In the genomic region with DNA sequence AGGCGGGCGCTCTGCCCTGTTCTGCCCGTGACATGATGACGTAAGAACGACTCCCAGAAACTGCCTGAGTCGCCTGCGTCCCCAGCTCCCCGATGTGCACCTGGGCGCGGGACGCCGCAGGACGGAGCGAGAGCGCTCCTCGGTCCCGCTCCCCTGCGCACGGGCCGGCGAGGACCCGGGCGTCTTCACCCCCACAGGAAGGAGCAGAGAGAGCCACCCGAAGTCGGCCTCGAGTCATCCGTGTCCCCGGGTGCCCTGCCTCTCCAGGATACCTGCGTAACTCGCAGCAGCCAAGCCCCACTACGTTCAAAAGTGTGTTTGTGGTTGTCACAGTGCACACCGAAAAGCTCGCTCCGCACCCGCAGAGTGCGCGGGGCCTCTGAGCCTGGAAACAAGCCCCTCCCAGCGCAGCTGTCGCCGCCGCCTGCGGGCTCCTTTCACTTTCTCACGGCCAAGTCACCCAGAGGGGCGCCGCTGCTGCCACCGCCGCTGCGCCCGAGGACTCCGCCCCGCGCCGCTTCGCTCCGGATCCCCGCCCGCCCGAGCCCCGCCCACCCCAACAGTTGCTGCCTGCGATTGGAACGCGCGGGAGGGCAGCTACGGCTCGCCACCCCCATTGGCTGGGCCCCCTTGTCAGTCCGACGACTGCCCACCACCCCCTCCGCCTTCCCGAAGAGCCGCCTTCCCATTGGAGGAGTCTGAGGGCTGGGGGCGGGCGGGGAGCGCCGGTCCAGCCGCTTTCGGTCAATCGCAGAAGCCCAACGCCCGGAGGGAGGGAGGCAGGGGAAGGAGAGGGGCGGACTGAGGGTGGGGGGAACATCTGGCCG, we compare ENCODE assay signal across 8 cellular contexts. TPM values are rescaled to one million over a fixed set of nuclear protein-coding genes. Genes with fewer than 3 reads are reported as not detected.
A peak's percentile ranks its signal among the peaks of the same experiment; 100 is the strongest.
DNase-seq lines count a peak whose midpoint lies in the region; ATAC-seq and TF ChIP-seq lines count a peak whose summit lies in the region.

No MANE protein-coding gene starts in this region.

- H3K4me3 Mint-ChIP-seq in activated naive CD8-positive, alpha-beta T cell treated with anti-CD3 and anti-CD28 coated beads, Interleukin-2, amount 50 U/mL, for 24 hours: peak overlapping the region; percentile 94

- peak overlapping the region; percentile 93 for H3K27ac Mint-ChIP-seq in activated naive CD8-positive, alpha-beta T cell treated with anti-CD3 and anti-CD28 coated beads, Interleukin-2, amount 50 U/mL, for 24 hours

- H3K9ac ChIP-seq in SU-DHL-6 (ENCODE audit: low read length) (peak overlapping the region; percentile 66), parathyroid adenoma (peak overlapping the region; percentile 43)

- peak; percentile 70 for ATAC-seq in HG02763 (IDR thresholded peaks at IDR 0.05; ENCODE audit: unreplicated experiment)
- peak; percentile 93 for ATAC-seq in activated naive CD8-positive, alpha-beta T cell treated with anti-CD3 and anti-CD28 coated beads, Interleukin-2, amount 50 U/mL, for 24 hours

- peaks cover 14% of the 10 kb centered on the region for H4K20me1 ChIP-seq in SU-DHL-6 (ENCODE audit: low read depth, low read length)

- H3K27me3 ChIP-seq in SU-DHL-6 (ENCODE audit: low read length): 0 out of 2 replicates have a peak, but pooled peaks cover 2% of the 10 kb centered on the region
- H3K27me3 ChIP-seq in cardiac muscle cell: peaks cover 2% of the 10 kb centered on the region
- H3K27me3 ChIP-seq in parathyroid adenoma (ENCODE audit: control insufficient read depth, insufficient read depth, low read length): no peaks in the 10 kb centered on the region
- H3K27me3 ChIP-seq in tibial nerve: no peaks in the 10 kb centered on the region

- H3K4me1 Mint-ChIP-seq in activated naive CD8-positive, alpha-beta T cell treated with anti-CD3 and anti-CD28 coated beads, Interleukin-2, amount 50 U/mL, for 24 hours: peaks cover 26% of the 10 kb centered on the region

- H3K4me1 ChIP-seq in cardiac muscle cell (ENCODE audit: low read depth): peaks cover 34% of the 10 kb centered on the region
- H3K4me1 ChIP-seq in parathyroid adenoma: no peaks in the 10 kb centered on the region
- H3K4me1 ChIP-seq in tibial nerve: peaks cover 0 to 32% (median 20%) of the 10 kb centered on the region in 4 donors

- TF ChIP-seq CTCF in GM12875 (IDR thresholded peaks at IDR 0.05; ENCODE audit: borderline replicate concordance, insufficient read depth, low read depth, low read length): no peak
- TF ChIP-seq CTCF in SU-DHL-6 (IDR thresholded peaks at IDR 0.05; ENCODE audit: insufficient read depth, low read length, poor library complexity, severe bottlenecking): no peak
- no peak for TF ChIP-seq CTCF in cardiac muscle cell (IDR thresholded peaks at IDR 0.05; ENCODE audit: low read depth, low read length)
- no peak for TF ChIP-seq CTCF in parathyroid adenoma (IDR thresholded peaks at IDR 0.05)
- TF ChIP-seq CTCF in tibial nerve (IDR thresholded peaks at IDR 0.05): peak in 4 of 5 experiments; percentile 7 to 34 (median 20)

- H3K27ac ChIP-seq in SU-DHL-6 (ENCODE audit: low read depth, low read length): peak overlapping the region; percentile 80
- H3K27ac ChIP-seq in cardiac muscle cell: peak overlapping the region; percentile 93
- H3K27ac ChIP-seq in parathyroid adenoma: peak overlapping the region; percentile 96
- peak overlapping the region; percentile 94 to 98 (median 96) for H3K27ac ChIP-seq in tibial nerve

- no peaks in the 10 kb centered on the region for H3K9me2 ChIP-seq in SU-DHL-6 (replicated peaks; ENCODE audit: insufficient read depth, low read length)

- TF ChIP-seq EP300 in tibial nerve (IDR thresholded peaks at IDR 0.05): peak in 1 of 2 donors; percentile 96

- no peaks in the 10 kb centered on the region for H3K27me3 Mint-ChIP-seq in activated naive CD8-positive, alpha-beta T cell treated with anti-CD3 and anti-CD28 coated beads, Interleukin-2, amount 50 U/mL, for 24 hours

- peak; percentile 92 to 93 for TF ChIP-seq POLR2A in tibial nerve (IDR thresholded peaks at IDR 0.05)

- H3F3A ChIP-seq in SU-DHL-6 (ENCODE audit: insufficient read depth): peaks cover 21% of the 10 kb centered on the region

- no peaks in the 10 kb centered on the region for H3K9me3 Mint-ChIP-seq in activated naive CD8-positive, alpha-beta T cell treated with anti-CD3 and anti-CD28 coated beads, Interleukin-2, amount 50 U/mL, for 24 hours

- DNase-seq in NCI-H1417 (lab: John Stamatoyannopoulos, UW) (peak; percentile 93 to 99 (median 99)), cardiac muscle cell (ENCODE audit: low read depth in 1 of 2, low spot score in 1 of 2) (peak; percentile 99 to 100), tibial nerve (ENCODE audit: low spot score in 2 of 2) (peak; percentile 91 to 96)
- peak; percentile 94 for DNase-seq in activated naive CD8-positive, alpha-beta T cell treated with anti-CD3 and anti-CD28 coated beads, Interleukin-2, amount 50 U/mL, for 24 hours

- H3K79me2 ChIP-seq in SU-DHL-6 (ENCODE audit: insufficient read depth, low read length) (0 out of 2 replicates have a peak, but pooled peaks cover 5% of the 10 kb centered on the region), parathyroid adenoma (no peaks in the 10 kb centered on the region)

- H3K9me3 ChIP-seq in SU-DHL-6 (ENCODE audit: insufficient read depth, low read length) (no peaks in the 10 kb centered on the region), cardiac muscle cell (ENCODE audit: low read depth) (no peaks in the 10 kb centered on the region), parathyroid adenoma (ENCODE audit: control insufficient read depth, low read length) (no peaks in the 10 kb centered on the region), tibial nerve (no peaks in the 10 kb centered on the region)

- H3K36me3 ChIP-seq in SU-DHL-6 (ENCODE audit: low read length) (no peaks in the 10 kb centered on the region), cardiac muscle cell (no peaks in the 10 kb centered on the region), parathyroid adenoma (ENCODE audit: control insufficient read depth, insufficient read depth, low read length) (no peaks in the 10 kb centered on the region), tibial nerve (no peaks in the 10 kb centered on the region)

- no peaks in the 10 kb centered on the region for H3K36me3 Mint-ChIP-seq in activated naive CD8-positive, alpha-beta T cell treated with anti-CD3 and anti-CD28 coated beads, Interleukin-2, amount 50 U/mL, for 24 hours (ENCODE audit: low read depth)

- peak overlapping the region; percentile 82 for H3K4me2 ChIP-seq in SU-DHL-6 (ENCODE audit: low read depth, low read length, poor library complexity, severe bottlenecking)
- peak overlapping the region; percentile 89 for H3K4me2 ChIP-seq in parathyroid adenoma (ENCODE audit: low read length)

- H3K4me3 ChIP-seq in GM12875 (ENCODE audit: low read depth, low read length) (peak overlapping the region; percentile 77), SU-DHL-6 (ENCODE audit: insufficient read depth, low read length, poor library complexity, severe bottlenecking) (peak overlapping the region; percentile 55), cardiac muscle cell (peak overlapping the region; percentile 87), parathyroid adenoma (ENCODE audit: low read depth, low read length) (peak overlapping the region; percentile 84), tibial nerve (peak overlapping the region; percentile 63 to 97 (median 82))

- 0 to 1% methylated on average over 40 to 46 of the region's 81 CpGs for WGBS in tibial nerve, 2 donors

- H2AFZ ChIP-seq in SU-DHL-6 (ENCODE audit: low read depth, low read length, severe bottlenecking): peak overlapping the region; percentile 94
- peak overlapping the region; percentile 88 for H2AFZ ChIP-seq in parathyroid adenoma

RNA-seq across cellular contexts. Expression of gene ZBTB18, which starts 3.1 kb away (rescaled TPM):
- 11.0 and 16.0 TPM in 2 replicates for total RNA-seq in cardiac muscle cell
- 1.5 and 1.7 TPM in 2 replicates for polyA plus RNA-seq in cardiac muscle cell
- total RNA-seq in tibial nerve: 10 to 100 TPM in 1 of 4 donors, 1 to 10 TPM in 3; 6.9 to 10.3 (median 8.9) TPM

Comparison
In these comparisons a context has a peak if more than half of its experiments do, and no peak if none do; other contexts are left out.
1. Peak in every context shown above with its lines: DNase-seq, ATAC-seq, H3K4me3 ChIP-seq and H3K27ac ChIP-seq.
2. CTCF ChIP-seq: peak in tibial nerve (4 of 5); none in GM12875 (single experiment), SU-DHL-6 (single experiment), cardiac muscle cell (single experiment) and parathyroid adenoma (single experiment).